ENCODE assay signal across 7 cellular contexts in the genomic region with DNA sequence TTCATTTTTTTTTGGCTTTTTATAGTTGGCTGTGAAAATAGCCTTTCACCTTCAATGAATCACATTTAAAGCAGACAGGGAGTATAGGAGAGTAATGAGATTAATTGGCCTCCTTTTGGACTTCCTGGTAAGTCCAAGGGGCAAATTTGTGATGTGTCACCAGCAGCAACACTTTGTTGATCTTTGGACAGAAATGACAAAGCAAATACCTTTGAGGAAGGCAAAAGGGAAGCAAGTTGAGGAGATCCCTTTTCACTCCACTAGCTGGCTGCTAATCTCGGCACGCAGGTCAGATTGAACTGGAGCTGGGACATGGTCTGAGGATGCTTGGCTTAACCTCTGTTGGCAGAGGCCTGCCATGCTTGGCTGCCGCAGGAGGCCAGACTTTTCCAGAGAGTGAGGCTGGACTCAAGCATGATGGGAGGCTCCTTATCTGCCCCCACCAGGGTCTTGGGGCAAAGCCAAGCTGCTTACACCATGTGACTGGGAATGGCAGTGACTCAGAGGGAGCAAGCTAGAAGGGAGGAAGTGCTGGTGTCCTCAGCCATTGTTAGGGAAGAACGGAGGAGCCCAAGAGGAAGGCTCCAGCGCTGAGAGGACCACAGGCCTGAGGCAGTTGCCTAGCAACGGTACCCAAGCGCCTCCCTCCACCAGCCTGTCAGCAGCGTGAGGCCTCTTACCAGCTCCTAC.
DNase-seq lines count a peak whose midpoint lies in the region; ATAC-seq and TF ChIP-seq lines count a peak whose summit lies in the region.

No MANE protein-coding gene starts in this region.

- H3K4me1 ChIP-seq in IMR-90 (ENCODE audit: control insufficient read depth, insufficient read depth, low read length) (peaks cover 10% of the 10 kb centered on the region), hepatocyte (ENCODE audit: insufficient read depth) (peaks cover 13% of the 10 kb centered on the region), OCI-LY7 (ENCODE audit: insufficient read depth, low read length, poor library complexity, severe bottlenecking) (no peaks in the 10 kb centered on the region)

- dilution Hi-C loops in IMR-90 (cut with HindIII; ENCODE audit: low sequenced_read_pairs, unreplicated experiment) = no loop called here

- H3K36me3 ChIP-seq in IMR-90 (ENCODE audit: control insufficient read depth, insufficient read depth, low read length) (no peaks in the 10 kb centered on the region), hepatocyte (replicated peaks; ENCODE audit: insufficient read depth, low read depth) (no peaks in the 10 kb centered on the region), OCI-LY7 (ENCODE audit: insufficient read depth, low read length) (no peaks in the 10 kb centered on the region)

- no peaks in the 10 kb centered on the region for H3K4me1 Mint-ChIP-seq in stimulated activated memory B cell treated with anti-CD40 and anti-IgM and Interleukin-4, amounts not matched to agents 10 μg/mL and 1 μg/mL and 100 μg/mL, for 72 hours
- H3K4me1 Mint-ChIP-seq in activated T-cell treated with anti-CD3 and anti-CD28 coated beads, Interleukin-2, amount 50 U/mL, for 72 hours (ENCODE audit: low read depth) = no peaks in the 10 kb centered on the region

- WGBS in IMR-90 (ENCODE audit: extremely low coverage in 2 of 2, insufficient read length in 1 of 2), 2 experiments = 50% methylated on average over 2 of the region's 8 CpGs; no CpG with 5 or more reads in 1 of the 2 experiments
- WGBS in hepatocyte (ENCODE audit: low lambda C conversion rate, missing lambda C conversion rate) = 68% methylated on average over 8 of the region's 8 CpGs

- in situ Hi-C loops in IMR-90 (cut with MboI; ENCODE audit: low sequenced_read_pairs) = no loop called here

- H4K5ac ChIP-seq in IMR-90 (ENCODE audit: low read depth, low read length) = peak overlapping the region; percentile 65; the same call in 1 of the 2 replicates

- no peaks in the 10 kb centered on the region for H3K36me3 Mint-ChIP-seq in stimulated activated memory B cell treated with anti-CD40 and anti-IgM and Interleukin-4, amounts not matched to agents 10 μg/mL and 1 μg/mL and 100 μg/mL, for 72 hours
- H3K36me3 Mint-ChIP-seq in activated T-cell treated with anti-CD3 and anti-CD28 coated beads, Interleukin-2, amount 50 U/mL, for 72 hours (ENCODE audit: insufficient read depth in 2 of 2) = no peaks in the 10 kb centered on the region

- no peak overlapping the region; the same call in 1 of the 2 replicates for H3K27ac ChIP-seq in IMR-90 (ENCODE audit: insufficient read depth, low read length)
- peak overlapping the region; percentile 86 for H3K27ac ChIP-seq in hepatocyte
- no peak overlapping the region for H3K27ac ChIP-seq in OCI-LY7 (ENCODE audit: low read depth, low read length, poor library complexity, severe bottlenecking)

- TF ChIP-seq CTCF in IMR-90 (conservative IDR thresholded peaks at IDR 0.05; ENCODE audit: low read depth, low read length) (no peak), hepatocyte (IDR thresholded peaks at IDR 0.05; ENCODE audit: poor library complexity) (no peak), OCI-LY7 (conservative IDR thresholded peaks at IDR 0.05; ENCODE audit: low read length) (no peak)

- H2AK9ac ChIP-seq in IMR-90 (replicated peaks; ENCODE audit: low read depth, low read length, poor library complexity) = peak overlapping the region; percentile 33

- H2BK20ac ChIP-seq in IMR-90 (ENCODE audit: low read depth, low read length) = peak overlapping the region; percentile 11; the same call in 1 of the 2 replicates

- H3K9ac ChIP-seq in IMR-90 (ENCODE audit: low read depth, low read length) = no peak overlapping the region

- CTCF ChIA-PET in IMR-90 (lab: Yijun Ruan, JAX) (interaction anchor here (0.6 kb wide), 1 partner anchor 112 kb away, joined by 4 read pairs; no protein-coding TSS in a partner anchor), OCI-LY7 (lab: Charles Lee; ENCODE audit: unreplicated experiment) (no interaction called here)

- H4K8ac ChIP-seq in IMR-90 (ENCODE audit: low read depth in 2 of 2, low read length in 2 of 2) = peak overlapping the region in 1 of 2 experiments; percentile 72; a peak in 3 of 4 replicates

- no peak for TF ChIP-seq POLR2A in IMR-90 (IDR thresholded peaks at IDR 0.05; ENCODE audit: low read depth, low read length)

- H3K79me2 ChIP-seq in hepatocyte (no peaks in the 10 kb centered on the region), OCI-LY7 (ENCODE audit: insufficient read depth, low read depth, low read length) (no peaks in the 10 kb centered on the region)

- H3K9me2 ChIP-seq in hepatocyte (replicated peaks; ENCODE audit: insufficient read depth) = no peaks in the 10 kb centered on the region
- H3K9me2 ChIP-seq in OCI-LY7 (ENCODE audit: insufficient read depth, low read length) = no peaks in the 10 kb centered on the region

- intact Hi-C loops in IMR-90 (cut with micrococcal nuclease) = no loop called here
- intact Hi-C loops in OCI-LY7 (cut with micrococcal nuclease; ENCODE audit: unreplicated experiment) = no loop called here

- H3K23ac ChIP-seq in IMR-90 (ENCODE audit: low read depth, low read length) = 0 out of 2 replicates have a peak overlapping the region, but pooled peaks have one; percentile 16

- peak overlapping the region; percentile 28; the same call in 1 of the 2 replicates for H3K14ac ChIP-seq in IMR-90 (replicated peaks; ENCODE audit: low read depth, low read length)

- H3K4me3 ChIP-seq in IMR-90 (ENCODE audit: insufficient read depth, low read depth, low read length) (no peak overlapping the region), hepatocyte (no peak overlapping the region), OCI-LY7 (ENCODE audit: low read depth, low read length, poor library complexity, severe bottlenecking) (no peak overlapping the region)

- peak overlapping the region; percentile 28 for H2BK120ac ChIP-seq in IMR-90 (ENCODE audit: low read depth, low read length)

- no peaks in the 10 kb centered on the region for H3K79me1 ChIP-seq in IMR-90 (ENCODE audit: low read depth in 1 of 2, low read length in 2 of 2)

- peak overlapping the region; percentile 88 for H2AFZ ChIP-seq in IMR-90 (replicated peaks; ENCODE audit: low read length, poor library complexity)
- H2AFZ ChIP-seq in hepatocyte = no peak overlapping the region
- no peak overlapping the region for H2AFZ ChIP-seq in OCI-LY7 (ENCODE audit: low read length)

- H4K91ac ChIP-seq in IMR-90 (ENCODE audit: insufficient read depth, low read depth, low read length) = peak overlapping the region; percentile 66

- peak overlapping the region; percentile 24; the same call in 1 of the 2 replicates for H3K4ac ChIP-seq in IMR-90 (ENCODE audit: low read depth, low read length)

- no peak overlapping the region for H3K27ac Mint-ChIP-seq in stimulated activated memory B cell treated with anti-CD40 and anti-IgM and Interleukin-4, amounts not matched to agents 10 μg/mL and 1 μg/mL and 100 μg/mL, for 72 hours
- no peak overlapping the region for H3K27ac Mint-ChIP-seq in activated T-cell treated with anti-CD3 and anti-CD28 coated beads, Interleukin-2, amount 50 U/mL, for 72 hours

- H2BK5ac ChIP-seq in IMR-90 (ENCODE audit: low read depth, low read length, poor library complexity, severe bottlenecking) = peak overlapping the region; percentile 49

- peak overlapping the region; percentile 5; the same call in 1 of the 3 replicates for H2BK15ac ChIP-seq in IMR-90 (ENCODE audit: low read depth, low read length)

- no peak overlapping the region for H3K56ac ChIP-seq in IMR-90 (ENCODE audit: extremely low read depth, insufficient read depth, low read length)

- DNase-seq in IMR-90 (peak; percentile 67), amniotic epithelial cell (ENCODE audit: low read depth) (peak; percentile 61), hepatocyte (ENCODE audit: low spot score) (peak; percentile 69), OCI-LY7 (ENCODE audit: low spot score) (no peak)
- no peak for DNase-seq in activated T-cell treated with anti-CD3 and anti-CD28 coated beads, Interleukin-2, amount 50 U/mL, for 72 hours

- 0 out of 2 replicates have a peak overlapping the region, but pooled peaks have one; percentile 45 for H3K18ac ChIP-seq in IMR-90 (ENCODE audit: low read depth, low read length)

- peaks cover 23% of the 10 kb centered on the region for H3K27me3 Mint-ChIP-seq in stimulated activated memory B cell treated with anti-CD40 and anti-IgM and Interleukin-4, amounts not matched to agents 10 μg/mL and 1 μg/mL and 100 μg/mL, for 72 hours
- peaks cover 27% of the 10 kb centered on the region for H3K27me3 Mint-ChIP-seq in activated T-cell treated with anti-CD3 and anti-CD28 coated beads, Interleukin-2, amount 50 U/mL, for 72 hours (ENCODE audit: low read depth)

- peaks cover 7% of the 10 kb centered on the region for H3K27me3 ChIP-seq in IMR-90 (ENCODE audit: control insufficient read depth, insufficient read depth, low read length)
- no peaks in the 10 kb centered on the region for H3K27me3 ChIP-seq in hepatocyte

- no peaks in the 10 kb centered on the region for H3K9me3 ChIP-seq in IMR-90 (ENCODE audit: control insufficient read depth, insufficient read depth, low read length)
- no peaks in the 10 kb centered on the region for H3K9me3 ChIP-seq in hepatocyte (ENCODE audit: low read depth)
- H3K9me3 ChIP-seq in OCI-LY7 (ENCODE audit: low read length) = no peaks in the 10 kb centered on the region

- H4K20me1 ChIP-seq in IMR-90 (ENCODE audit: insufficient read depth, low read length) = no peaks in the 10 kb centered on the region
- H4K20me1 ChIP-seq in hepatocyte (ENCODE audit: insufficient read depth, poor library complexity, severe bottlenecking) = no peaks in the 10 kb centered on the region
- H4K20me1 ChIP-seq in OCI-LY7 (ENCODE audit: insufficient read depth, low read length) = no peaks in the 10 kb centered on the region

- no peak overlapping the region for H3K4me3 Mint-ChIP-seq in stimulated activated memory B cell treated with anti-CD40 and anti-IgM and Interleukin-4, amounts not matched to agents 10 μg/mL and 1 μg/mL and 100 μg/mL, for 72 hours
- H3K4me3 Mint-ChIP-seq in activated T-cell treated with anti-CD3 and anti-CD28 coated beads, Interleukin-2, amount 50 U/mL, for 72 hours = no peak overlapping the region

- no TSS peak for BruUV-seq in IMR-90 (replicated peaks; lab: Mats Ljungman, UMichigan)
- BruUV-seq in OCI-LY7 (replicated peaks; lab: Mats Ljungman, UMichigan) = no TSS peak

- no peak overlapping the region for H2AK5ac ChIP-seq in IMR-90 (ENCODE audit: low read depth, low read length)

- ATAC-seq in IMR-90 (ENCODE audit: low read depth) (peak; percentile 75), HG03571 (IDR thresholded peaks at IDR 0.05; ENCODE audit: unreplicated experiment) (no peak)
- ATAC-seq in stimulated activated memory B cell treated with anti-CD40 and anti-IgM and Interleukin-4, amounts not matched to agents 10 μg/mL and 1 μg/mL and 100 μg/mL, for 72 hours = peak; percentile 31
- no peak for ATAC-seq in activated T-cell treated with anti-CD3 and anti-CD28 coated beads, Interleukin-2, amount 50 U/mL, for 72 hours (replicated peaks in 1 of 2)

- POLR2A ChIA-PET in IMR-90 (lab: Charles Lee; ENCODE audit: unreplicated experiment) = no interaction called here
- POLR2A ChIA-PET in OCI-LY7 (lab: Charles Lee) = no interaction called here

- no peak for TF ChIP-seq RAD21 in IMR-90 (IDR thresholded peaks at IDR 0.05; ENCODE audit: low read length)

- H3K9me3 Mint-ChIP-seq in stimulated activated memory B cell treated with anti-CD40 and anti-IgM and Interleukin-4, amounts not matched to agents 10 μg/mL and 1 μg/mL and 100 μg/mL, for 72 hours = peaks cover 7% of the 10 kb centered on the region
- H3K9me3 Mint-ChIP-seq in activated T-cell treated with anti-CD3 and anti-CD28 coated beads, Interleukin-2, amount 50 U/mL, for 72 hours = peaks cover under 1 to 2% of the 10 kb centered on the region in 2 donors

- H3K4me2 ChIP-seq in IMR-90 (ENCODE audit: low read depth, low read length) (0 out of 2 replicates have a peak overlapping the region, but pooled peaks have one; percentile 1), hepatocyte (peak overlapping the region; percentile 16), OCI-LY7 (ENCODE audit: low read length) (no peak overlapping the region)

- peaks cover 11% of the 10 kb centered on the region; the same call in 1 of the 2 replicates for H3K9me1 ChIP-seq in IMR-90 (ENCODE audit: insufficient read depth, low read length)

Comparison
In these comparisons a context has a peak if more than half of its experiments do, and no peak if none do; other contexts are left out.
1. ATAC-seq: peak in IMR-90 (single experiment) and stimulated activated memory B cell treated with anti-CD40 and anti-IgM and Interleukin-4, amounts not matched to agents 10 μg/mL and 1 μg/mL and 100 μg/mL, for 72 hours (single experiment); none in activated T-cell treated with anti-CD3 and anti-CD28 coated beads, Interleukin-2, amount 50 U/mL, for 72 hours (0 of 2) and HG03571 (single experiment).
2. DNase-seq: peak in IMR-90 (single experiment), amniotic epithelial cell (single experiment) and hepatocyte (single experiment); none in activated T-cell treated with anti-CD3 and anti-CD28 coated beads, Interleukin-2, amount 50 U/mL, for 72 hours (0 of 2) and OCI-LY7 (single experiment).